Comparison of ENCODE assay signal across 21 cellular contexts in genomic region chr20:4445331-4445730, GRCh38.
"Had no signal": no experiment of that assay in that cellular context is flagged by ENCODE, and none has a peak within 500 bp of the region (broad histone marks: within the 10 kb centered on the region; RNA-seq: fewer than 3 reads in every experiment).

No MANE protein-coding gene starts in this region.

- H3K36me3 Mint-ChIP-seq: activated naive CD8-positive, alpha-beta T cell; mesothelial cell of epicardium; natural killer cell; neural progenitor cell had no signal

- H3K36me3 ChIP-seq: brain microvascular endothelial cell, esophagus squamous epithelium, left ventricle myocardium inferior, neural progenitor cell, spleen, transverse colon had no signal

- H3K4me1 ChIP-seq: esophagus squamous epithelium, transverse colon had no signal

- H2AFZ ChIP-seq: neural progenitor cell had no signal

- H3K4me3 ChIP-seq: coronary artery, dorsolateral prefrontal cortex, esophagus squamous epithelium, left ventricle myocardium inferior, neural progenitor cell, spleen, transverse colon had no signal

- H3K4me1 Mint-ChIP-seq: natural killer cell had no signal

- H3K9me3 ChIP-seq: esophagus squamous epithelium, left ventricle myocardium inferior, spleen, transverse colon had no signal

- H3K27ac ChIP-seq: brain microvascular endothelial cell, coronary artery, esophagus squamous epithelium, left ventricle myocardium inferior, neural progenitor cell, spleen, transverse colon had no signal

- H3K27ac Mint-ChIP-seq: activated CD8-positive, alpha-beta T cell treated with anti-CD3 and anti-CD28 coated beads for 36 hours; activated naive CD8-positive, alpha-beta T cell; effector memory CD8-positive, alpha-beta T cell; mesothelial cell of epicardium; natural killer cell had no signal

- H3K27me3 Mint-ChIP-seq: activated CD8-positive, alpha-beta T cell treated with anti-CD3 and anti-CD28 coated beads for 36 hours had no signal

- H3K4me3 Mint-ChIP-seq: activated CD8-positive, alpha-beta T cell treated with anti-CD3 and anti-CD28 coated beads for 36 hours; activated naive CD8-positive, alpha-beta T cell; effector memory CD8-positive, alpha-beta T cell; mesothelial cell of epicardium; natural killer cell; neural progenitor cell had no signal

- DNase-seq: activated CD4-positive, alpha-beta T cell treated with anti-CD3 and anti-CD28 coated beads, Interleukin-2, amount 50 U/mL, for 1 hour; activated CD4-positive, CD25-positive, alpha-beta regulatory T cell treated with anti-CD3 and anti-CD28 coated beads, Interleukin-2, amount 50 U/mL, for 72 hours; activated CD8-positive, alpha-beta T cell treated with anti-CD3 and anti-CD28 coated beads for 36 hours; activated naive CD4-positive, alpha-beta T cell treated with Interleukin-2 at 50 U/mL for 16 hours; activated T-cell treated with anti-CD3 and anti-CD28 coated beads, Interleukin-2, amount 50 U/mL, for 48 hours; brain microvascular endothelial cell; dorsolateral prefrontal cortex; effector memory CD8-positive, alpha-beta T cell; esophagus squamous epithelium; left ventricle myocardium inferior; natural killer cell; occipital lobe; right cardiac atrium; spleen; stimulated activated naive CD4-positive, alpha-beta T cell treated with Interleukin-2 at 50 U/mL for 16 hours; T-helper 2 cell; transverse colon had no signal

- H3K9me3 Mint-ChIP-seq: activated CD8-positive, alpha-beta T cell treated with anti-CD3 and anti-CD28 coated beads for 36 hours; effector memory CD8-positive, alpha-beta T cell; natural killer cell had no signal

- H3K4me2 ChIP-seq: neural progenitor cell had no signal

- H3K27me3 ChIP-seq: brain microvascular endothelial cell, esophagus squamous epithelium, neural progenitor cell, transverse colon had no signal

- H3K9ac ChIP-seq: neural progenitor cell had no signal
